ENCODE assay signal across 1 cellular context in genomic region chr17:49992933-49993422, GRCh38.
A peak's percentile ranks its signal among the peaks of the same experiment; 100 is the strongest.
TF ChIP-seq lines count a peak whose summit lies in the region.

No MANE protein-coding gene starts in this region.

TF ChIP-seq in H1, 55 proteins besides CTCF, POLR2A, EP300 and RAD21 (continued from another document):
- peak; percentile 63; the same call in 1 of the 2 replicates for TF ChIP-seq E2F6 (IDR thresholded peaks at IDR 0.05)
- peak; percentile 31; the same call in 1 of the 2 replicates for TF ChIP-seq SUZ12 (IDR thresholded peaks at IDR 0.05; ENCODE audit: low read length)
- no peak for TF ChIP-seq CREB1 (IDR thresholded peaks at IDR 0.05)
- 0 out of 4 replicates have a peak, but pooled peaks of 1 of the 2 experiments have one; percentile 5 for TF ChIP-seq SIN3A (conservative IDR thresholded peaks at IDR 0.05 in 1 of 2, IDR thresholded peaks at IDR 0.05 in 1 of 2; ENCODE audit: low read depth in 1 of 2, low read length in 2 of 2)
- no peak for TF ChIP-seq ZNF274 (IDR thresholded peaks at IDR 0.05; ENCODE audit: borderline replicate concordance, extremely low read depth, low read length)
- TF ChIP-seq USF2 (IDR thresholded peaks at IDR 0.05; ENCODE audit: low read length) = no peak
